In the genomic region with DNA sequence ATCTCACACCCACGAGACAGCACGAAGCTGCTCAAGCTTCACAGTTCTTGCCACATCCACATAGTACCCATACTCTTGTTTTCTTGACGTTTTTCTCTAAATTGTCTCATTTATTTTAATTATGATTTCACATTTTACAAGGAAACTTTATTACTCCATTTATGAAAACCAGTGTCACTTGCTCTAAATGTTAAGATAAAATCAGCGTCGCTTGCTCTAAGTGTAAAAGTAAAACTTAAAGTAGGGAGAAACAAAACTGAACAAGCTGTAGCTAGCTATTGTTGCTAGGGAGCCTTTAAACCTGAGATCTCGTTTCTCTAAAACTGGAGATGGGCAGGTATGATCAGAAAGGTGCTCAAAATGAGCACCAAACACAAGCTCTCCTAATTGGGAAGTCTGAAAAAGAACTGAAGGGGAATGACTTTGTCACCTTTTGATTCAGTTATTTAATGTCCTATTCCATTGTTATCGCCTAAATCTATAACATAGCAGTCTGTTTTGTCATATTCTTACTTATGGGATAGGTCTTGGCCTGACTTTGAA, we compare ENCODE assay signal across 8 cellular contexts. TPM values are rescaled to one million over a fixed set of nuclear protein-coding genes. Genes with fewer than 3 reads are reported as not detected.
DNase-seq lines count a peak whose midpoint lies in the region; ATAC-seq and TF ChIP-seq lines count a peak whose summit lies in the region.

No MANE protein-coding gene starts in this region.

- H3K27me3 ChIP-seq in endodermal cell (ENCODE audit: control insufficient read depth, insufficient read depth, low read length, poor library complexity, severe bottlenecking) (no peaks in the 10 kb centered on the region), ovary (no peaks in the 10 kb centered on the region)

- TF ChIP-seq EP300 in ovary (IDR thresholded peaks at IDR 0.05): no peak

- peaks cover 30% of the 10 kb centered on the region for H3K4me1 ChIP-seq in endodermal cell (ENCODE audit: control insufficient read depth, insufficient read depth, low read length)
- H3K4me1 ChIP-seq in ovary (ENCODE audit: insufficient read depth): peaks cover 9% of the 10 kb centered on the region

- peak overlapping the region; percentile 68 for H3K9ac ChIP-seq in endodermal cell (ENCODE audit: extremely low read depth, low read length, poor library complexity, severe bottlenecking)

- no peak for TF ChIP-seq CTCF in endodermal cell (conservative IDR thresholded peaks at IDR 0.05)
- TF ChIP-seq CTCF in ovary (IDR thresholded peaks at IDR 0.05): no peak

- H3K36me3 Mint-ChIP-seq in endodermal cell (ENCODE audit: low read depth): peaks cover 22% of the 10 kb centered on the region

- H3K27me3 Mint-ChIP-seq in endodermal cell (ENCODE audit: insufficient read depth): no peaks in the 10 kb centered on the region

- H3K36me3 ChIP-seq in endodermal cell (ENCODE audit: control insufficient read depth, insufficient read depth, low read length): peaks cover 24% of the 10 kb centered on the region
- no peaks in the 10 kb centered on the region for H3K36me3 ChIP-seq in ovary

- no peak for ATAC-seq in HG02798 (IDR thresholded peaks at IDR 0.05; ENCODE audit: poor library complexity, unreplicated experiment)

- peak overlapping the region; percentile 99 for H3K4me3 Mint-ChIP-seq in endodermal cell

- WGBS in endodermal cell (ENCODE audit: insufficient coverage in 1 of 2, insufficient read length in 1 of 2), 2 experiments: 21 to 31% methylated on average over 5 to 7 of the region's 7 CpGs
- 6 to 8% (median 8%) methylated on average over 7 of the region's 7 CpGs for WGBS in ovary, 3 donors

- DNase-seq in ELR (ENCODE audit: low read depth) (peak; percentile 11), NCI-H526 treated with DMSO at 0.1 percent for 48 hours (lab: John Stamatoyannopoulos, UW) (peak; percentile 63), endodermal cell (no peak), ovary (no peak), activated gamma-delta T cell treated with Interleukin-2 at 50 U/mL for 16 hours (no peak), NCI-H2227 (lab: John Stamatoyannopoulos, UW; ENCODE audit: unreplicated experiment) (no peak), NOMO-1 treated with dmso at 0.1 percent for 144 hours (lab: John Stamatoyannopoulos, UW; ENCODE audit: unreplicated experiment) (no peak)

- H3K4me3 ChIP-seq in endodermal cell (ENCODE audit: low read length) (peak overlapping the region; percentile 90), ovary (peak overlapping the region; percentile 96)

- TF ChIP-seq POLR2A in ovary (IDR thresholded peaks at IDR 0.05): no peak

- H3K27ac ChIP-seq in endodermal cell (ENCODE audit: low read depth, low read length) (peak overlapping the region; percentile 89), ovary (peak overlapping the region; percentile 88 to 95)

- peaks cover 47% of the 10 kb centered on the region for H3K4me1 Mint-ChIP-seq in endodermal cell

- H3K27ac Mint-ChIP-seq in endodermal cell: peak overlapping the region; percentile 93

- intact Hi-C loops in ovary (cut with DNase I): no loop called here

- H3K9me3 Mint-ChIP-seq in endodermal cell: no peaks in the 10 kb centered on the region

- H3K9me3 ChIP-seq in endodermal cell (ENCODE audit: control insufficient read depth, low read length) (no peaks in the 10 kb centered on the region), ovary (no peaks in the 10 kb centered on the region)

RNA-seq across cellular contexts. Expression of a gene that starts 0.7 kb away (rescaled TPM):
- total RNA-seq in endodermal cell (10 to 100 TPM; 36.0 to 46.6 TPM), ovary (10 to 100 TPM; 27.7 to 58.1 (median 46.7) TPM)
- 39.8 TPM for polyA plus RNA-seq in endodermal cell (2013, experiment 1 of 2)
- 44.0 TPM for polyA plus RNA-seq in endodermal cell (2013, experiment 2 of 2)
- 10 to 100 TPM; 20.8 to 32.6 TPM for polyA plus RNA-seq in ovary

RNA-seq across cellular contexts. Expression of a gene that starts 1.0 kb away (rescaled TPM):
- 10 to 100 TPM; 39.5 to 45.5 TPM for total RNA-seq in endodermal cell
- polyA plus RNA-seq in endodermal cell (2013, experiment 1 of 2): 44.1 TPM
- 36.1 TPM for polyA plus RNA-seq in endodermal cell (2013, experiment 2 of 2)
- 10 to 100 TPM; 26.8 to 60.0 (median 29.4) TPM for total RNA-seq in ovary
- 10 to 100 TPM; 19.5 to 28.0 TPM for polyA plus RNA-seq in ovary

RNA-seq across cellular contexts. Expression of a gene that starts 12.3 kb away (rescaled TPM):
- total RNA-seq in endodermal cell (under 1 TPM; 0.33 to 0.73 TPM), ovary (1 to 10 TPM in 6 of 7 donors, under 1 TPM in 1; 0.94 to 8.4 (median 1.7) TPM)
- polyA plus RNA-seq in endodermal cell (2013, experiment 1 of 2): 1.4 TPM
- 0.70 TPM for polyA plus RNA-seq in endodermal cell (2013, experiment 2 of 2)
- under 1 TPM; 0.53 to 0.67 TPM for polyA plus RNA-seq in ovary

Comparison
In these comparisons a context has a peak if more than half of its experiments do, and no peak if none do; other contexts are left out.
1. DNase-seq: peak in ELR (single experiment) and NCI-H526 treated with DMSO at 0.1 percent for 48 hours (single experiment); none in endodermal cell (single experiment), ovary (0 of 5), activated gamma-delta T cell treated with Interleukin-2 at 50 U/mL for 16 hours (single experiment), NCI-H2227 (single experiment) and NOMO-1 treated with dmso at 0.1 percent for 144 hours (single experiment).